30 cellular contexts compared by ENCODE assay signal in genomic region chr21:21226472-21226871, GRCh38.
"Had no signal": no experiment of that assay in that cellular context is flagged by ENCODE, and none has a peak within 500 bp of the region (broad histone marks: within the 10 kb centered on the region; RNA-seq: fewer than 3 reads in every experiment).

No MANE protein-coding gene starts in this region.

- H3K27me3 ChIP-seq: adrenal gland, body of pancreas, dorsolateral prefrontal cortex, heart left ventricle had no signal

- H3K4me1 ChIP-seq: body of pancreas, heart left ventricle had no signal

- H3K9me3 ChIP-seq: adrenal gland, body of pancreas had no signal

- H3K36me3 ChIP-seq: adrenal gland, heart left ventricle, WERI-Rb-1 had no signal

- H3K27ac ChIP-seq: body of pancreas, heart left ventricle, WERI-Rb-1 had no signal

- H3K4me3 ChIP-seq: adrenal gland, body of pancreas, dorsolateral prefrontal cortex, heart left ventricle had no signal

- DNase-seq: activated B cell treated with CpG ODN at 0.5 μM for 24 hours; activated CD4-positive, alpha-beta memory T cell treated with anti-CD3 and anti-CD28 coated beads for 36 hours; activated CD4-positive, alpha-beta T cell treated with anti-CD3 and anti-CD28 coated beads for 48 hours; activated CD4-positive, alpha-beta T cell treated with anti-CD3 and anti-CD28 coated beads, Interleukin-2, amount 50 U/mL, for 1 hour; activated CD8-positive, alpha-beta memory T cell treated with anti-CD3 and anti-CD28 coated beads, Interleukin-2, amount 10 ng/mL, durations not matched to agents 7 days and 5 days; activated CD8-positive, alpha-beta memory T cell treated with anti-CD3 and anti-CD28 coated beads, Interleukin-2, amount 50 U/mL, for 4 hours; activated CD8-positive, alpha-beta T cell treated with anti-CD3 and anti-CD28 coated beads, Interleukin-2, amount 10 ng/mL, durations not matched to agents 7 days and 5 days; activated effector memory CD4-positive, alpha-beta T cell treated with anti-CD3 and anti-CD28 coated beads, Interleukin-2, amount 50 U/mL, for 16 hours; activated naive CD4-positive, alpha-beta T cell treated with anti-CD3 and anti-CD28 coated beads for 36 hours; activated naive CD8-positive, alpha-beta T cell treated with anti-CD3 and anti-CD28 coated beads for 36 hours; activated naive CD8-positive, alpha-beta T cell treated with anti-CD3 and anti-CD28 coated beads, Interleukin-2, amount 50 U/mL, for 24 hours; activated T-cell treated with anti-CD3 and anti-CD28 coated beads, Interleukin-2, amount 50 U/mL, for 1 hour; activated T-cell treated with anti-CD3 and anti-CD28 coated beads, Interleukin-2, amount 50 U/mL, for 48 hours; amygdala; aorta; body of pancreas; caudate nucleus; dorsolateral prefrontal cortex; effector memory CD4-positive, alpha-beta T cell; endodermal cell; foreskin melanocyte; glutamatergic neuron; heart left ventricle; T-helper 1 cell; T-helper 17 cell; T1000; WERI-Rb-1 had no signal

- ATAC-seq: activated CD4-positive, CD25-positive, alpha-beta regulatory T cell treated with anti-CD3 and anti-CD28 coated beads, Interleukin-2, amount 50 U/mL, for 24 hours; activated CD8-positive, alpha-beta memory T cell treated with anti-CD3 and anti-CD28 coated beads, Interleukin-2, amount 10 ng/mL, durations not matched to agents 7 days and 5 days; activated CD8-positive, alpha-beta T cell treated with anti-CD3 and anti-CD28 coated beads, Interleukin-2, amount 10 ng/mL, durations not matched to agents 7 days and 5 days; activated naive CD8-positive, alpha-beta T cell treated with anti-CD3 and anti-CD28 coated beads, Interleukin-2, amount 50 U/mL, for 24 hours; body of pancreas; esophagus mucosa; heart left ventricle; T-helper 17 cell had no signal
